Comparison of ENCODE assay signal across 15 cellular contexts in the genomic region with DNA sequence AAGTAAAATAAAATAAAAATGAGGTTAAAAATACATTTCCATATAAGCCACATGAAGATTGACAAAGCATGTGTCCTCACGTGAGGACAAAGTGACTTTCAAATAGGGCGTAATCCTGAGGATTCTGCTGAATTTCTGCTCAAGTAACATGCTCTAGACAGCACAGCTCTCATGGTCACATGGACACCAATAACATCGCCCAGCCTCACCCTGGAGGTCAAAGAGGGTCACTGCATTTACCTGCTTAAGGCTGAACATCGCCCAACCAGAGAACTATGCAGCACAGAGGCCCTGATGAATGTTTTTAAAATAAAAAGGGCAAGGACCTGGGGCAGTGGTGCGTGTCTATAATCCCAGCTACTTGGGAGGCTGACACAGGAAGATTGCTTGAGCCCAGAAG. TPM values are rescaled to one million over a fixed set of nuclear protein-coding genes. Genes with fewer than 3 reads are reported as not detected.
A peak's percentile ranks its signal among the peaks of the same experiment; 100 is the strongest.
DNase-seq lines count a peak whose midpoint lies in the region; ATAC-seq and TF ChIP-seq lines count a peak whose summit lies in the region.
"Had no signal": no experiment of that assay in that cellular context is flagged by ENCODE, and none has a peak within 500 bp of the region (broad histone marks: within the 10 kb centered on the region; RNA-seq: fewer than 3 reads in every experiment).

No MANE protein-coding gene starts in this region.

- TF ChIP-seq POLR2A in testis (IDR thresholded peaks at IDR 0.05) = no peak

- ATAC-seq in Right ventricle myocardium inferior (no peak), GM21723 (IDR thresholded peaks at IDR 0.05; ENCODE audit: unreplicated experiment) (no peak)
- ATAC-seq: SK-N-SH treated with all-trans-retinoic acid at 6 μM for 48 hours had no signal

- H3K4me1 ChIP-seq in left ventricle myocardium inferior = peaks cover 15% of the 10 kb centered on the region
- H3K4me1 ChIP-seq in testis = no peaks in the 10 kb centered on the region

- H3K9me3 ChIP-seq in left ventricle myocardium inferior (replicated peaks) = no peaks in the 10 kb centered on the region
- no peaks in the 10 kb centered on the region for H3K9me3 ChIP-seq in testis
- H3K9me3 ChIP-seq: suprapubic skin had no signal

- DNase-seq in left ventricle myocardium inferior (no peak), Right ventricle myocardium inferior (ENCODE audit: missing footprints) (no peak), NAMALWA (ENCODE audit: low spot score) (peak; percentile 49), fibroblast of the aortic adventitia (ENCODE audit: low read depth) (no peak), NOMO-1 (lab: John Stamatoyannopoulos, UW; ENCODE audit: unreplicated experiment in 2 of 2) (no peak), A172 (ENCODE audit: low spot score) (no peak), testis (no peak)
- DNase-seq: activated T-cell treated with anti-CD3 and anti-CD28 coated beads for 4 hours, cortex of kidney, GM23248, mesenchymal stem cell, small intestine had no signal

- no peak overlapping the region for H3K4me3 ChIP-seq in left ventricle myocardium inferior
- no peak overlapping the region for H3K4me3 ChIP-seq in fibroblast of the aortic adventitia (ENCODE audit: low read depth, low read length)
- no peak overlapping the region for H3K4me3 ChIP-seq in testis
- H3K4me3 ChIP-seq: GM23248, suprapubic skin had no signal

- H3K27me3 ChIP-seq in left ventricle myocardium inferior (ENCODE audit: low read depth) (no peaks in the 10 kb centered on the region), testis (no peaks in the 10 kb centered on the region)
- H3K27me3 ChIP-seq: suprapubic skin had no signal

- H3K27ac ChIP-seq in left ventricle myocardium inferior (replicated peaks) (no peak overlapping the region), testis (no peak overlapping the region)
- H3K27ac ChIP-seq: GM23248, suprapubic skin had no signal

- H3K36me3 ChIP-seq in left ventricle myocardium inferior = peaks cover 34% of the 10 kb centered on the region
- no peaks in the 10 kb centered on the region for H3K36me3 ChIP-seq in testis (ENCODE audit: low read depth, missing control alignments)

- WGBS in testis, 2 donors = 82 to 90% methylated on average over 5 of the region's 5 CpGs

- intact Hi-C loops in left ventricle myocardium inferior (cut with micrococcal nuclease) (no loop called here), Right ventricle myocardium inferior (cut with DNase I) (no loop called here), testis (cut with DNase I; ENCODE audit: low total_unique reads) (no loop called here)

- peak; percentile 8 for TF ChIP-seq CTCF in left ventricle myocardium inferior (IDR thresholded peaks at IDR 0.05; ENCODE audit: borderline replicate concordance)
- TF ChIP-seq CTCF in fibroblast of the aortic adventitia (IDR thresholded peaks at IDR 0.05; ENCODE audit: insufficient read depth, low read length) = peak; percentile 16
- TF ChIP-seq CTCF in testis (IDR thresholded peaks at IDR 0.05) = no peak

RNA-seq across cellular contexts. Expression of a gene that starts 30.2 kb away (rescaled TPM):
- total RNA-seq in left ventricle myocardium inferior (9.7 TPM), Right ventricle myocardium inferior (10.3 TPM), fibroblast of the aortic adventitia (ENCODE audit: low replicate concordance) (7.0 and 17.7 TPM in 2 replicates), testis (10 to 100 TPM; 10.8 to 16.3 TPM)
- total RNA-seq in A172 (2014; rRNA removed; shearing (Covaris generic)) = 34.0 and 37.7 TPM in 2 replicates
- polyA plus RNA-seq in testis (ENCODE audit: insufficient read depth, low read depth, low replicate concordance) = 7.3 TPM

RNA-seq across cellular contexts. Expression of a gene that starts 38.0 kb away (rescaled TPM):
- total RNA-seq in left ventricle myocardium inferior (22.7 TPM), Right ventricle myocardium inferior (16.7 TPM), fibroblast of the aortic adventitia (ENCODE audit: low replicate concordance) (20.0 and 20.1 TPM in 2 replicates), testis (10 to 100 TPM; 32.6 to 35.4 TPM)
- total RNA-seq in A172 (2014; rRNA removed; shearing (Covaris generic)) = 9.8 and 25.1 TPM in 2 replicates
- polyA plus RNA-seq in testis (ENCODE audit: insufficient read depth, low read depth, low replicate concordance) = 28.5 TPM

RNA-seq across cellular contexts. Expression of a gene that starts 57.7 kb away (rescaled TPM):
- total RNA-seq in left ventricle myocardium inferior (not detected), Right ventricle myocardium inferior (not detected), fibroblast of the aortic adventitia (ENCODE audit: low replicate concordance) (not detected in 2 replicates), testis (under 1 TPM in 1 of 2 donors, not detected in 1; 0.68 TPM)
- not detected in 2 replicates for total RNA-seq in A172 (2014; rRNA removed; shearing (Covaris generic))
- 0.74 TPM for polyA plus RNA-seq in testis (ENCODE audit: insufficient read depth, low read depth, low replicate concordance)
- total RNA-seq: GM23248, suprapubic skin had no signal
- polyA plus RNA-seq: GM23248 had no signal

Comparison
In these comparisons a context has a peak if more than half of its experiments do, and no peak if none do; other contexts are left out.
1. CTCF ChIP-seq: peak in left ventricle myocardium inferior (single experiment) and fibroblast of the aortic adventitia (single experiment); none in testis (0 of 3).